8 cellular contexts compared by ENCODE assay signal in genomic region chr1:15272009-15272781, GRCh38. TPM values are rescaled to one million over a fixed set of nuclear protein-coding genes. Genes with fewer than 3 reads are reported as not detected.
A peak's percentile ranks its signal among the peaks of the same experiment; 100 is the strongest.
DNase-seq lines count a peak whose midpoint lies in the region; ATAC-seq and TF ChIP-seq lines count a peak whose summit lies in the region.

No MANE protein-coding gene starts in this region.

- H3K79me2 ChIP-seq in fibroblast of lung (ENCODE audit: control insufficient read depth, insufficient read depth, low read length): no peaks in the 10 kb centered on the region

- TF ChIP-seq CTCF in fibroblast of lung (conservative IDR thresholded peaks at IDR 0.05 in 1 of 2, IDR thresholded peaks at IDR 0.05 in 1 of 2; ENCODE audit: low read depth in 1 of 2, low read length in 2 of 2) (peak; percentile 74 to 79), natural killer cell (IDR thresholded peaks at IDR 0.05) (peak; percentile 72)

- peak; percentile 88 for DNase-seq in CD1c-positive myeloid dendritic cell (ENCODE audit: extremely low spot score)
- DNase-seq in H4 (ENCODE audit: low spot score): peak; percentile 73
- peak; percentile 79 for DNase-seq in NCI-H345 (lab: John Stamatoyannopoulos, UW)
- peak; percentile 37 to 48 for DNase-seq in activated CD4-positive, alpha-beta T cell treated with anti-CD3 and anti-CD28 coated beads, Interleukin-2, amount 50 U/mL, for 48 hours
- DNase-seq in fibroblast of lung (ENCODE audit: low read depth in 2 of 2): peak; percentile 54 to 77
- no peak for DNase-seq in natural killer cell
- DNase-seq in ureter (ENCODE audit: low spot score): peak; percentile 75

- H3K4me3 ChIP-seq in fibroblast of lung (replicated peaks in 1 of 4; ENCODE audit: control extremely low read depth in 1 of 4, insufficient read depth in 1 of 4, low read depth in 3 of 4, low read length in 4 of 4): no peak overlapping the region

- intact Hi-C loops in natural killer cell (cut with micrococcal nuclease): loop anchor here (1.0 kb wide), 1 partner anchor 144 kb away; no protein-coding TSS in a partner anchor

- H3K27ac Mint-ChIP-seq in natural killer cell: no peak overlapping the region

- no peak overlapping the region for H3K9ac ChIP-seq in fibroblast of lung (ENCODE audit: insufficient read depth, low read length)

- H3K4me1 ChIP-seq in fibroblast of lung (ENCODE audit: control insufficient read depth, extremely low read depth, insufficient read depth, low read length): no peaks in the 10 kb centered on the region

- H3K27me3 Mint-ChIP-seq in natural killer cell (ENCODE audit: low read depth in 2 of 2): peaks cover 16 to 25% of the 10 kb centered on the region in 2 donors

- H3K27me3 ChIP-seq in fibroblast of lung (ENCODE audit: control insufficient read depth, insufficient read depth, low read length): no peaks in the 10 kb centered on the region

- ATAC-seq in natural killer cell (peak; percentile 80 to 100 (median 96)), GM21717 (IDR thresholded peaks at IDR 0.05; ENCODE audit: unreplicated experiment) (no peak)

- H3K27ac ChIP-seq in fibroblast of lung (ENCODE audit: insufficient read depth, low read length): no peak overlapping the region

- H3K9me3 ChIP-seq in fibroblast of lung (ENCODE audit: control insufficient read depth, insufficient read depth, low read depth, low read length): no peaks in the 10 kb centered on the region

- no peaks in the 10 kb centered on the region for H3K36me3 ChIP-seq in fibroblast of lung (ENCODE audit: control insufficient read depth, insufficient read depth, low read length)

- H2AFZ ChIP-seq in fibroblast of lung (ENCODE audit: low read length): no peak overlapping the region

- no peaks in the 10 kb centered on the region for H3K36me3 Mint-ChIP-seq in natural killer cell

- no peaks in the 10 kb centered on the region for H3K9me3 Mint-ChIP-seq in natural killer cell

- H3K4me3 Mint-ChIP-seq in natural killer cell: no peak overlapping the region

- peak overlapping the region; percentile 21 for H3K4me2 ChIP-seq in fibroblast of lung (ENCODE audit: extremely low read depth, insufficient read depth, low read length)

- H4K20me1 ChIP-seq in fibroblast of lung (ENCODE audit: control insufficient read depth, extremely low read depth, insufficient read depth, low read length): no peaks in the 10 kb centered on the region

- H3K4me1 Mint-ChIP-seq in natural killer cell: peaks cover 5% of the 10 kb centered on the region in 2 donors

RNA-seq across cellular contexts. Expression of gene FHAD1, which starts 25.2 kb away (rescaled TPM):
- 0.17 TPM in 1 of 2 replicates, not detected in the other for total RNA-seq in H4 (2014; rRNA removed; shearing (Covaris generic))
- 0.66 and 0.77 TPM in 2 replicates for total RNA-seq in fibroblast of lung
- polyA plus RNA-seq in fibroblast of lung: 0.09 and 0.37 TPM in 2 replicates
- 0.19 and 0.37 TPM in 2 replicates for polyA plus RNA-seq in fibroblast of lung (2012)
- not detected in 2 replicates for polyA minus RNA-seq in fibroblast of lung (ENCODE audit: low replicate concordance)
- total RNA-seq in natural killer cell: 1 to 10 TPM in 2 of 3 donors, under 1 TPM in 1; 0.72 to 1.9 (median 1.7) TPM
- 12.3 TPM for total RNA-seq in ureter
